In genomic region chr5:158285771-158286170, GRCh38 we compare ENCODE assay signal across 26 cellular contexts.
"Had no signal": no experiment of that assay in that cellular context is flagged by ENCODE, and none has a peak within 500 bp of the region (broad histone marks: within the 10 kb centered on the region; RNA-seq: fewer than 3 reads in every experiment).

No MANE protein-coding gene starts in this region.

- H3K4me1 ChIP-seq: esophagus squamous epithelium, lower lobe of right lung, psoas muscle, testis had no signal

- H3K36me3 Mint-ChIP-seq: stimulated activated memory B cell treated with anti-CD40 and anti-IgM and Interleukin-4, amounts not matched to agents 10 μg/mL and 1 μg/mL and 100 μg/mL, for 72 hours; type B pancreatic cell had no signal

- H3K27ac Mint-ChIP-seq: naive thymus-derived CD8-positive, alpha-beta T cell; nephron progenitor cell; stimulated activated memory B cell treated with anti-CD40 and anti-IgM and Interleukin-4, amounts not matched to agents 10 μg/mL and 1 μg/mL and 100 μg/mL, for 72 hours; type B pancreatic cell had no signal

- H3K9me3 ChIP-seq: esophagus squamous epithelium, lower lobe of right lung, ovary, sigmoid colon, testis, tibial artery had no signal

- H3K27ac ChIP-seq: coronary artery, esophagus squamous epithelium, heart right ventricle, lower lobe of right lung, ovary, psoas muscle, sigmoid colon, testis, tibial artery had no signal

- ATAC-seq: heart right ventricle; left cardiac atrium; left ventricle myocardium superior; lower lobe of right lung; naive thymus-derived CD8-positive, alpha-beta T cell; psoas muscle; right cardiac atrium; stimulated activated memory B cell treated with anti-CD40 and anti-IgM and Interleukin-4, amounts not matched to agents 10 μg/mL and 1 μg/mL and 100 μg/mL, for 72 hours; stimulated activated naive CD8-positive, alpha-beta T cell treated with anti-CD3 and anti-CD28 coated beads, Interleukin-15, Interleukin-2, amounts not matched to agents 100 U/mL and 50 U/mL, for 24 hours had no signal

- H3K36me3 ChIP-seq: esophagus squamous epithelium, heart right ventricle, lower lobe of right lung, ovary, sigmoid colon, tibial artery had no signal

- DNase-seq: dermis blood vessel endothelial cell; effector memory CD4-positive, alpha-beta T cell; esophagus squamous epithelium; foreskin melanocyte; glutamatergic neuron; heart right ventricle; hippocampal formation; left cardiac atrium; left ventricle myocardium superior; lower lobe of right lung; naive thymus-derived CD8-positive, alpha-beta T cell; nephron progenitor cell; occipital lobe; ovary; posterior cingulate gyrus; psoas muscle; right cardiac atrium; sigmoid colon; stimulated activated CD4-positive, alpha-beta T cell treated with anti-CD3 and anti-CD28 coated beads, Interleukin-4, amount 100 ng/mL, for 4 hours; stimulated activated naive CD8-positive, alpha-beta T cell treated with anti-CD3 and anti-CD28 coated beads, Interleukin-15, Interleukin-2, amounts not matched to agents 100 U/mL and 50 U/mL, for 24 hours; substantia nigra; testis; tibial artery had no signal

- H3K9me3 Mint-ChIP-seq: stimulated activated memory B cell treated with anti-CD40 and anti-IgM and Interleukin-4, amounts not matched to agents 10 μg/mL and 1 μg/mL and 100 μg/mL, for 72 hours had no signal

- H3K27me3 Mint-ChIP-seq: naive thymus-derived CD8-positive, alpha-beta T cell; stimulated activated memory B cell treated with anti-CD40 and anti-IgM and Interleukin-4, amounts not matched to agents 10 μg/mL and 1 μg/mL and 100 μg/mL, for 72 hours had no signal

- H3K4me3 Mint-ChIP-seq: naive thymus-derived CD8-positive, alpha-beta T cell; nephron progenitor cell; stimulated activated memory B cell treated with anti-CD40 and anti-IgM and Interleukin-4, amounts not matched to agents 10 μg/mL and 1 μg/mL and 100 μg/mL, for 72 hours; type B pancreatic cell had no signal

- H3K4me3 ChIP-seq: coronary artery, esophagus squamous epithelium, heart right ventricle, lower lobe of right lung, ovary, psoas muscle, sigmoid colon, testis, tibial artery had no signal

- H3K27me3 ChIP-seq: esophagus squamous epithelium, ovary, sigmoid colon, testis, tibial artery had no signal

- H3K4me1 Mint-ChIP-seq: naive thymus-derived CD8-positive, alpha-beta T cell; stimulated activated memory B cell treated with anti-CD40 and anti-IgM and Interleukin-4, amounts not matched to agents 10 μg/mL and 1 μg/mL and 100 μg/mL, for 72 hours had no signal
